Comparison of ENCODE assay signal across 8 cellular contexts in the genomic region with DNA sequence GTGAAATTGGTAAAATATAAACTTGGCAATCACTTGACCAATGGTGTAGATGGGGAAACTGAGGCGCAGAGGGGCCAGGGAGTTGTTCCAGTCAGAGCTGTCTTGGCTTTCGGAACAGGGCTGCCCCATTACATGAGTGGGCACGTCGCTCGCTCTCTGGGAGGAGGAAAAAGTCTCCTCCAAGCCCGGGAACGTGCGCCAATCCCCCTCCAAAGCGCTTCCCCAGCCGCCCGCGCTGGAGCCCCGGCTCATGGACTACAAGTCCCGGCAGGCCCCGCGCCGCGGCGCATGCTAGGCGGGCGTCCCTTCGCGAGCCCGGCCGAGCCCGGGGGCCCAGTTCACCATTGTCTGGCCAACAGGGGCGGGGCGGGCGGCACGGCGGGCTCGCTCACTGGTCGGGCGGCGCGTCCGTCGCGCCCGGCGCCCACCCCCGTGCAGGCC. TPM values are rescaled to one million over a fixed set of nuclear protein-coding genes. Genes with fewer than 3 reads are reported as not detected.
DNase-seq lines count a peak whose midpoint lies in the region; ATAC-seq, FAIRE-seq and TF ChIP-seq lines count a peak whose summit lies in the region.

No MANE protein-coding gene starts in this region.

- H3K36me3 Mint-ChIP-seq in T-helper 17 cell (ENCODE audit: low read depth), result peaks cover 3% of the 10 kb centered on the region

- no peak overlapping the region for H3K27ac Mint-ChIP-seq in T-helper 17 cell

- FAIRE-seq in GM12891 (lab: Jason Lieb, UNC), result peak; percentile 98

- H3K27me3 Mint-ChIP-seq in T-helper 17 cell, result no peaks in the 10 kb centered on the region

- WGBS in psoas muscle, 3 donors, result 0 to 2% (median 1%) methylated on average over 17 to 42 of the region's 42 CpGs

- H3K27ac ChIP-seq in psoas muscle, result peak overlapping the region; percentile 65

- no peaks in the 10 kb centered on the region for H3K27me3 ChIP-seq in psoas muscle (ENCODE audit: insufficient read depth in 3 of 3, low read length in 2 of 3)

- peak; percentile 72 for ATAC-seq in HG02870 (IDR thresholded peaks at IDR 0.05; ENCODE audit: unreplicated experiment)
- ATAC-seq in T-helper 17 cell, result peak; percentile 98
- ATAC-seq in left ventricle myocardium superior, result peak; percentile 97
- peak; percentile 97 to 99 (median 98) for ATAC-seq in psoas muscle

- no peaks in the 10 kb centered on the region for H3K36me3 ChIP-seq in psoas muscle (ENCODE audit: insufficient read depth in 1 of 2, low read depth in 1 of 2)

- intact Hi-C loops in left ventricle myocardium superior (cut with micrococcal nuclease), result no loop called here
- intact Hi-C loops in psoas muscle (cut with DNase I), result loop anchor here in 1 of 2 donors (5.0 kb wide), 1 partner anchor 87 kb away; the partner anchor contains the start of gene TOP3A

- H3K4me3 Mint-ChIP-seq in T-helper 17 cell, result peak overlapping the region; percentile 100

- H3K4me1 ChIP-seq in psoas muscle, result peaks cover 11% of the 10 kb centered on the region

- H3K9me3 ChIP-seq in T-helper 17 cell (ENCODE audit: control insufficient read depth, low read length, poor library complexity, severe bottlenecking) (no peaks in the 10 kb centered on the region), psoas muscle (no peaks in the 10 kb centered on the region)

- H3K4me1 Mint-ChIP-seq in T-helper 17 cell, result peaks cover 25% of the 10 kb centered on the region

- no peak for TF ChIP-seq CTCF in psoas muscle (IDR thresholded peaks at IDR 0.05)

- peak overlapping the region; percentile 65 for H3K4me3 ChIP-seq in psoas muscle

- DNase-seq in GM12891 (ENCODE audit: insufficient read length, low spot score) (peak; percentile 100), NCI-H1694 (lab: John Stamatoyannopoulos, UW) (peak; percentile 90), T-helper 17 cell (peak; percentile 95 to 98 (median 95)), amygdala (lab: John Stamatoyannopoulos, UW) (peak in 55 of 56 donors; percentile 64 to 98 (median 89)), left ventricle myocardium superior (peak; percentile 99), psoas muscle (peak; percentile 98 to 99), ureter (ENCODE audit: low spot score) (peak; percentile 97)

- TF ChIP-seq POLR2A in GM12891 (IDR thresholded peaks at IDR 0.05; ENCODE audit: low read depth, low read length), result no peak

TF ChIP-seq in GM12891, 5 proteins besides CTCF, POLR2A, EP300 and RAD21:
- TF ChIP-seq PAX5 (IDR thresholded peaks at IDR 0.05; ENCODE audit: insufficient read depth, low read length, severe bottlenecking), result no peak
- no peak for TF ChIP-seq SPI1 (IDR thresholded peaks at IDR 0.05; ENCODE audit: low read depth, low read length)
- TF ChIP-seq POLR2AphosphoS5 (IDR thresholded peaks at IDR 0.05; ENCODE audit: low read depth, low read length), result no peak
- TF ChIP-seq POU2F2 (IDR thresholded peaks at IDR 0.05; ENCODE audit: low read depth, low read length), result no peak
- TF ChIP-seq TAF1 (IDR thresholded peaks at IDR 0.05; ENCODE audit: low read depth, low read length), result no peak

RNA-seq across cellular contexts. Expression of gene LLGL1, which starts 0.3 kb away (rescaled TPM):
- 1.3 TPM for polyA plus RNA-seq in GM12891 (2012; ENCODE audit: low read depth, missing spikeins)
- total RNA-seq in T-helper 17 cell (10 to 100 TPM; 14.6 to 16.2 TPM), left ventricle myocardium superior (9.0 TPM), psoas muscle (1 to 10 TPM; 6.6 to 9.4 (median 8.5) TPM), ureter (18.5 TPM)
- 1 to 10 TPM; 5.1 to 9.5 (median 6.2) TPM for polyA plus RNA-seq in psoas muscle

RNA-seq across cellular contexts. Expression of gene FLII, which starts 33.4 kb away (rescaled TPM):
- 87.8 TPM for polyA plus RNA-seq in GM12891 (2012; ENCODE audit: low read depth, missing spikeins)
- total RNA-seq in T-helper 17 cell (100 to 1,000 TPM; 276 to 284 TPM), left ventricle myocardium superior (292 TPM), psoas muscle (100 to 1,000 TPM; 517 to 816 (median 599) TPM), ureter (307 TPM)
- polyA plus RNA-seq in psoas muscle, result 100 to 1,000 TPM; 379 to 491 (median 476) TPM

RNA-seq across cellular contexts. Expression of gene MIEF2, which starts 35.3 kb away (rescaled TPM):
- 3.6 TPM for polyA plus RNA-seq in GM12891 (2012; ENCODE audit: low read depth, missing spikeins)
- total RNA-seq in T-helper 17 cell (10 to 100 TPM in 1 of 2 donors, 1 to 10 TPM in 1; 6.1 to 10.2 TPM), left ventricle myocardium superior (32.2 TPM), psoas muscle (10 to 100 TPM; 14.3 to 28.4 (median 22.0) TPM), ureter (9.8 TPM)
- 10 to 100 TPM in 2 of 3 donors, 1 to 10 TPM in 1; 8.1 to 18.4 (median 11.6) TPM for polyA plus RNA-seq in psoas muscle

RNA-seq across cellular contexts. Expression of gene ALKBH5, which starts 41.5 kb away (rescaled TPM):
- polyA plus RNA-seq in GM12891 (2012; ENCODE audit: low read depth, missing spikeins), result 38.6 TPM
- total RNA-seq in T-helper 17 cell, result 100 to 1,000 TPM; 100 to 104 TPM
- total RNA-seq in left ventricle myocardium superior, result 197 TPM
- 100 to 1,000 TPM; 202 to 219 (median 211) TPM for total RNA-seq in psoas muscle
- 100 to 1,000 TPM in 2 of 3 donors, 10 to 100 TPM in 1; 91.7 to 235 (median 111) TPM for polyA plus RNA-seq in psoas muscle
- 87.9 TPM for total RNA-seq in ureter

Comparison
In these comparisons a context has a peak if more than half of its experiments do, and no peak if none do; other contexts are left out.
1. Peak in every context shown above with its lines: DNase-seq, ATAC-seq, H3K4me3 ChIP-seq and H3K27ac ChIP-seq.